In the genomic region with DNA sequence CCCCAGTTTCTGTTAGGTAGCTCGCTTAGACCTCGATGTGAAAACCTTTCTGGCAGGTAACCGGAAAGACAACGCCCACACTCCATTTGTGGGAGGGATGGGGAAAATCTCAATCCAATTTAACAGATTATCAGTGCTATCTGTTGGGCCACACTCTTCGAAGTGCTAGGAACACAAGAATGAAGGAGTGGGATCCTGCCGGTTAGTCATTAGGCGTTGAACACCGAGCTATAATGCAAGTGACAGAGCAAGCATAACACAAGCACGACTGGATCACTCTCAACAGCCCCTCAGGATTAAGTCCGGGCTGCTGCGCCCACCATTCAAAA, we compare ENCODE assay signal across 8 cellular contexts. TPM values are rescaled to one million over a fixed set of nuclear protein-coding genes. Genes with fewer than 3 reads are reported as not detected.
DNase-seq lines count a peak whose midpoint lies in the region; ATAC-seq, FAIRE-seq and TF ChIP-seq lines count a peak whose summit lies in the region.

No MANE protein-coding gene starts in this region.

- peaks cover 1% of the 10 kb centered on the region for H3K9me3 Mint-ChIP-seq in activated naive CD8-positive, alpha-beta T cell treated with anti-CD3 and anti-CD28 coated beads, Interleukin-2, amount 10 ng/mL, durations not matched to agents 7 days and 5 days

- H3K4me1 ChIP-seq in right atrium auricular region (peaks cover 0 to 37% of the 10 kb centered on the region in 2 donors), uterus (peaks cover 4 to 8% of the 10 kb centered on the region in 2 donors)

- H3K9me3 ChIP-seq in right atrium auricular region = no peaks in the 10 kb centered on the region
- H3K9me3 ChIP-seq in uterus = no peaks in the 10 kb centered on the region

- intact Hi-C loops in Right ventricle myocardium superior (cut with DNase I) (no loop called here), lower leg skin (cut with DNase I; ENCODE audit: low total_unique reads) (no loop called here), uterus (cut with DNase I; ENCODE audit: low total_unique reads) (no loop called here)

- peak overlapping the region; percentile 99 for H3K4me3 Mint-ChIP-seq in activated naive CD8-positive, alpha-beta T cell treated with anti-CD3 and anti-CD28 coated beads, Interleukin-2, amount 10 ng/mL, durations not matched to agents 7 days and 5 days

- TF ChIP-seq CTCF in right atrium auricular region (IDR thresholded peaks at IDR 0.05) = no peak
- TF ChIP-seq CTCF in lower leg skin (IDR thresholded peaks at IDR 0.05) = no peak
- TF ChIP-seq CTCF in uterus (IDR thresholded peaks at IDR 0.05) = no peak

- H3K36me3 ChIP-seq in right atrium auricular region (peaks cover 16% of the 10 kb centered on the region), uterus (no peaks in the 10 kb centered on the region)

- H3K4me3 ChIP-seq in right atrium auricular region (peak overlapping the region; percentile 77 to 99), lower leg skin (ENCODE audit: low read depth, poor library complexity, severe bottlenecking) (peak overlapping the region; percentile 99), uterus (peak overlapping the region; percentile 85 to 91)

- H3K27me3 ChIP-seq in right atrium auricular region = no peaks in the 10 kb centered on the region
- no peaks in the 10 kb centered on the region for H3K27me3 ChIP-seq in uterus

- H3K27ac ChIP-seq in right atrium auricular region (peak overlapping the region; percentile 84 to 89), uterus (peak overlapping the region; percentile 66 to 85)

- WGBS in lower leg skin, 2 donors = 3 to 4% methylated on average over 9 to 11 of the region's 11 CpGs

- TF ChIP-seq POLR2A in lower leg skin (IDR thresholded peaks at IDR 0.05) = no peak
- TF ChIP-seq POLR2A in uterus (IDR thresholded peaks at IDR 0.05) = no peak

- ATAC-seq in Right ventricle myocardium superior (ENCODE audit: poor library complexity) = no peak
- no peak for ATAC-seq in activated naive CD8-positive, alpha-beta T cell treated with anti-CD3 and anti-CD28 coated beads, Interleukin-2, amount 10 ng/mL, durations not matched to agents 7 days and 5 days (ENCODE audit: low read depth)

- DNase-seq in right atrium auricular region (ENCODE audit: low spot score) (no peak), Right ventricle myocardium superior (no peak), lower leg skin (ENCODE audit: low spot score in 2 of 2) (no peak), uterus (no peak), T1000 (lab: John Stamatoyannopoulos, UW) (no peak), AG08395 (ENCODE audit: low spot score) (no peak), urothelium cell line (ENCODE audit: low spot score) (no peak)
- DNase-seq in activated naive CD8-positive, alpha-beta T cell treated with anti-CD3 and anti-CD28 coated beads, Interleukin-2, amount 10 ng/mL, durations not matched to agents 7 days and 5 days = no peak

- POLR2A ChIA-PET in activated naive CD8-positive, alpha-beta T cell treated with anti-CD3 and anti-CD28 coated beads, Interleukin-2, amount 10 ng/mL, durations not matched to agents 7 days and 5 days (lab: Charles Lee) = interaction anchor here (0.9 to 1.7 kb wide), 5 partner anchors 29 to 137 kb away, joined by 3 to 12 read pairs (median 9); partner anchors contain the start of gene MEAF6

- peak overlapping the region; percentile 100 for H3K27ac Mint-ChIP-seq in activated naive CD8-positive, alpha-beta T cell treated with anti-CD3 and anti-CD28 coated beads, Interleukin-2, amount 10 ng/mL, durations not matched to agents 7 days and 5 days

- no peaks in the 10 kb centered on the region for H3K27me3 Mint-ChIP-seq in activated naive CD8-positive, alpha-beta T cell treated with anti-CD3 and anti-CD28 coated beads, Interleukin-2, amount 10 ng/mL, durations not matched to agents 7 days and 5 days

- H3K4me1 Mint-ChIP-seq in activated naive CD8-positive, alpha-beta T cell treated with anti-CD3 and anti-CD28 coated beads, Interleukin-2, amount 10 ng/mL, durations not matched to agents 7 days and 5 days = peaks cover 29% of the 10 kb centered on the region

- peaks cover 35% of the 10 kb centered on the region for H3K36me3 Mint-ChIP-seq in activated naive CD8-positive, alpha-beta T cell treated with anti-CD3 and anti-CD28 coated beads, Interleukin-2, amount 10 ng/mL, durations not matched to agents 7 days and 5 days

- FAIRE-seq in urothelium cell line (lab: Jason Lieb, UNC) = no peak

RNA-seq across cellular contexts. Expression of gene SNIP1, which starts 0.5 kb away (rescaled TPM):
- total RNA-seq in right atrium auricular region = 10 to 100 TPM in 1 of 2 donors, 1 to 10 TPM in 1; 4.4 to 12.0 TPM
- 7.4 TPM for total RNA-seq in Right ventricle myocardium superior
- total RNA-seq in activated naive CD8-positive, alpha-beta T cell treated with anti-CD3 and anti-CD28 coated beads, Interleukin-2, amount 10 ng/mL, durations not matched to agents 7 days and 5 days = 10 to 100 TPM; 29.3 to 32.3 TPM
- 10 to 100 TPM in 3 of 4 donors, 1 to 10 TPM in 1; 9.9 to 18.2 (median 15.7) TPM for total RNA-seq in lower leg skin
- 10 to 100 TPM in 3 of 4 donors, 1 to 10 TPM in 1; 2.0 to 21.2 (median 16.9) TPM for total RNA-seq in uterus

RNA-seq across cellular contexts. Expression of gene DNALI1, which starts 3.2 kb away (rescaled TPM):
- total RNA-seq in right atrium auricular region = 1 to 10 TPM; 3.9 to 6.1 TPM
- 3.1 TPM for total RNA-seq in Right ventricle myocardium superior
- total RNA-seq in activated naive CD8-positive, alpha-beta T cell treated with anti-CD3 and anti-CD28 coated beads, Interleukin-2, amount 10 ng/mL, durations not matched to agents 7 days and 5 days = under 1 TPM in 1 of 2 experiments, not detected in 1; 0.11 TPM
- 1 to 10 TPM in 2 of 4 donors, under 1 TPM in 2; 0.17 to 2.1 (median 0.86) TPM for total RNA-seq in lower leg skin
- total RNA-seq in uterus = 10 to 100 TPM in 1 of 4 donors, 1 to 10 TPM in 2, under 1 TPM in 1; 0.26 to 13.9 (median 3.9) TPM

RNA-seq across cellular contexts. Expression of gene MEAF6, which starts 39.0 kb away (rescaled TPM):
- 10 to 100 TPM; 50.4 to 61.0 TPM for total RNA-seq in right atrium auricular region
- total RNA-seq in Right ventricle myocardium superior = 34.6 TPM
- 10 to 100 TPM; 73.8 to 80.6 TPM for total RNA-seq in activated naive CD8-positive, alpha-beta T cell treated with anti-CD3 and anti-CD28 coated beads, Interleukin-2, amount 10 ng/mL, durations not matched to agents 7 days and 5 days
- total RNA-seq in lower leg skin = 10 to 100 TPM; 55.7 to 94.2 (median 77.8) TPM
- total RNA-seq in uterus = 100 to 1,000 TPM in 1 of 4 donors, 10 to 100 TPM in 3; 39.1 to 186 (median 69.1) TPM

RNA-seq across cellular contexts. Expression of gene GNL2, which starts 42.2 kb away (rescaled TPM):
- total RNA-seq in right atrium auricular region = 10 to 100 TPM; 15.4 to 22.2 TPM
- 20.1 TPM for total RNA-seq in Right ventricle myocardium superior
- total RNA-seq in activated naive CD8-positive, alpha-beta T cell treated with anti-CD3 and anti-CD28 coated beads, Interleukin-2, amount 10 ng/mL, durations not matched to agents 7 days and 5 days = 10 to 100 TPM; 45.2 to 46.9 TPM
- 10 to 100 TPM; 25.1 to 58.2 (median 34.2) TPM for total RNA-seq in lower leg skin
- 1,000 to 10,000 TPM in 1 of 4 donors, 10 to 100 TPM in 3; 15.9 to 1,081 (median 52.9) TPM for total RNA-seq in uterus
